1 cellular context compared by ENCODE assay signal in the genomic region with DNA sequence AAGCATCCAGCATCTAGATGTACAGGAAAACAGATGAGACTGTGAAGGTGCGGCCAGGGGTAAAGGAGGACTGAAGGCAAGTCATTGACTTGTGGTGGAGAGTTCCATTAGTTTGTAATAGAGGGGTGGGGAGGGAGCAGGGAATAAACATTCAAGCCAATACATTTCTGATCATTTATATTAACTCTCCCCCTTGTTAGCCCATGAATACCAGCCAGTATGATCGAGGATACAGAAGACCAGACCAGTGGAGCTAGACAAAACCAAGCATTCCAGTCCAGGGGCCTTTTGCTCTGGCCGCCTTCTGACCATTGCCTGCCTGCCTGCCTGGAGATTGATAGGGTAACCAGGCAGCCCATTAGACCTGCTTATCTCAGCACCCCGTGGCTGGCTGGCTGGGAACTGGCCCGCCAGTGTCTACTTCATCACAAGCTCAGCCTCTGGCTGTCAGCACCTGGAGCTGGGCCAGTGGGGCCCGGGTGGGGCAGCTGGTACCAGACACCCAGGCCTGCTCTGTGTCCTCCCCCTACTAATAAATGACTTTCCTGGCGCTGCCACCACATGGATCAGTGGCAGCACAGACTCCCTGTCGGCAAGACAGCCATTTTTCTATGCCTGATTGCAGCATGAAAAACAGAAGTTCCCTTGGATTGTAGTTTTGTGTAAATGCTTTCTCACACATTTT.
TF ChIP-seq lines count a peak whose summit lies in the region.

No MANE protein-coding gene starts in this region.

TF ChIP-seq in HEK293, 187 proteins besides CTCF, POLR2A, EP300 and RAD21 (continued from another document and continues in another):
- TF ChIP-seq, protein P1, sequence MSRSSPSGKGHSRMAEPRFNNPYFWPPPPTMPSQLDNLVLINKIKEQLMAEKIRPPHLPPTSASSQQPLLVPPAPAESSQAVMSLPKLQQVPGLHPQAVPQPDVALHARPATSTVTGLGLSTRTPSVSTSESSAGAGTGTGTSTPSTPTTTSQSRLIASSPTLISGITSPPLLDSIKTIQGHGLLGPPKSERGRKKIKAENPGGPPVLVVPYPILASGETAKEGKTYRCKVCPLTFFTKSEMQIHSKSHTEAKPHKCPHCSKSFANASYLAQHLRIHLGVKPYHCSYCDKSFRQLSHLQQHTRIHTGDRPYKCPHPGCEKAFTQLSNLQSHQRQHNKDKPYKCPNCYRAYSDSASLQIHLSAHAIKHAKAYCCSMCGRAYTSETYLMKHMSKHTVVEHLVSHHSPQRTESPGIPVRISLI (tag by site-specific recombination; IDR thresholded peaks at IDR 0.05), result no peak
- TF ChIP-seq ZNF600 (tag by site-specific recombination; IDR thresholded peaks at IDR 0.05) (peak; percentile 85), ZNF76 (tag by site-specific recombination; IDR thresholded peaks at IDR 0.05; ENCODE audit: borderline replicate concordance, low read depth) (peak; percentile 20; the same call in 1 of the 2 replicates), ZNF449 (tag by site-specific recombination; IDR thresholded peaks at IDR 0.05) (no peak), TSHZ1 (tag by site-specific recombination; IDR thresholded peaks at IDR 0.05; ENCODE audit: borderline replicate concordance) (0 out of 2 replicates have a peak, but pooled peaks have one; percentile 43), SP7 (tag by site-specific recombination; IDR thresholded peaks at IDR 0.05) (peak; percentile 78; the same call in 1 of the 2 replicates), PRDM10 (tag by site-specific recombination; IDR thresholded peaks at IDR 0.05) (peak; percentile 95), ZNF629 (tag by site-specific recombination; IDR thresholded peaks at IDR 0.05) (peak; percentile 32; the same call in 1 of the 2 replicates), PRDM6 (tag by site-specific recombination; IDR thresholded peaks at IDR 0.05) (peak; percentile 98), ZIC2 (tag by site-specific recombination; IDR thresholded peaks at IDR 0.05) (peak; percentile 97), PRDM4 (tag by site-specific recombination; IDR thresholded peaks at IDR 0.05) (peak; percentile 30; the same call in 1 of the 2 replicates), ZNF394 (tag by site-specific recombination; IDR thresholded peaks at IDR 0.05; ENCODE audit: borderline replicate concordance) (no peak), KLF16 (tag by site-specific recombination; IDR thresholded peaks at IDR 0.05) (peak; percentile 70; the same call in 1 of the 2 replicates), ZNF223 (tag by site-specific recombination; IDR thresholded peaks at IDR 0.05) (no peak), ZNF19 (tag by site-specific recombination; IDR thresholded peaks at IDR 0.05; ENCODE audit: low read depth) (no peak), ZBTB20 (tag by site-specific recombination; IDR thresholded peaks at IDR 0.05) (peak; percentile 58; the same call in 1 of the 2 replicates), ZNF341 (tag by site-specific recombination; IDR thresholded peaks at IDR 0.05; ENCODE audit: low read depth) (peak; percentile 45; the same call in 1 of the 2 replicates), OSR2 (tag by site-specific recombination; IDR thresholded peaks at IDR 0.05) (peak; percentile 79), ZNF843 (tag by site-specific recombination; IDR thresholded peaks at IDR 0.05) (peak; percentile 88), ZFP69B (tag by site-specific recombination; IDR thresholded peaks at IDR 0.05) (0 out of 2 replicates have a peak, but pooled peaks have one; percentile 49), ZNF660 (tag by site-specific recombination; IDR thresholded peaks at IDR 0.05) (0 out of 2 replicates have a peak, but pooled peaks have one; percentile 16), ZBTB17 (tag by site-specific recombination; IDR thresholded peaks at IDR 0.05) (peak; percentile 63), ZBTB8A (tag by site-specific recombination; IDR thresholded peaks at IDR 0.05) (peak; percentile 29; the same call in 1 of the 2 replicates), ZNF391 (tag by site-specific recombination; IDR thresholded peaks at IDR 0.05; ENCODE audit: borderline replicate concordance, low read depth) (no peak), IKZF3 (tag by site-specific recombination; IDR thresholded peaks at IDR 0.05) (peak; percentile 48; the same call in 1 of the 2 replicates), ZNF580 (tag by site-specific recombination; IDR thresholded peaks at IDR 0.05) (0 out of 2 replicates have a peak, but pooled peaks have one; percentile 24), KLF1 (tag by site-specific recombination; IDR thresholded peaks at IDR 0.05) (peak; percentile 20; the same call in 1 of the 2 replicates), GLIS2 (tag by site-specific recombination; IDR thresholded peaks at IDR 0.05) (0 out of 2 replicates have a peak, but pooled peaks have one; percentile 34), KLF7 (tag by site-specific recombination; IDR thresholded peaks at IDR 0.05; ENCODE audit: borderline replicate concordance) (0 out of 2 replicates have a peak, but pooled peaks have one; percentile 45), YY1 (tag by site-specific recombination; IDR thresholded peaks at IDR 0.05) (0 out of 2 replicates have a peak, but pooled peaks have one; percentile 38)
- TF ChIP-seq, protein P2, sequence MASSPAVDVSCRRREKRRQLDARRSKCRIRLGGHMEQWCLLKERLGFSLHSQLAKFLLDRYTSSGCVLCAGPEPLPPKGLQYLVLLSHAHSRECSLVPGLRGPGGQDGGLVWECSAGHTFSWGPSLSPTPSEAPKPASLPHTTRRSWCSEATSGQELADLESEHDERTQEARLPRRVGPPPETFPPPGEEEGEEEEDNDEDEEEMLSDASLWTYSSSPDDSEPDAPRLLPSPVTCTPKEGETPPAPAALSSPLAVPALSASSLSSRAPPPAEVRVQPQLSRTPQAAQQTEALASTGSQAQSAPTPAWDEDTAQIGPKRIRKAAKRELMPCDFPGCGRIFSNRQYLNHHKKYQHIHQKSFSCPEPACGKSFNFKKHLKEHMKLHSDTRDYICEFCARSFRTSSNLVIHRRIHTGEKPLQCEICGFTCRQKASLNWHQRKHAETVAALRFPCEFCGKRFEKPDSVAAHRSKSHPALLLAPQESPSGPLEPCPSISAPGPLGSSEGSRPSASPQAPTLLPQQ (tag by site-specific recombination; IDR thresholded peaks at IDR 0.05), result peak; percentile 83; the same call in 1 of the 2 replicates
- TF ChIP-seq, protein P3, sequence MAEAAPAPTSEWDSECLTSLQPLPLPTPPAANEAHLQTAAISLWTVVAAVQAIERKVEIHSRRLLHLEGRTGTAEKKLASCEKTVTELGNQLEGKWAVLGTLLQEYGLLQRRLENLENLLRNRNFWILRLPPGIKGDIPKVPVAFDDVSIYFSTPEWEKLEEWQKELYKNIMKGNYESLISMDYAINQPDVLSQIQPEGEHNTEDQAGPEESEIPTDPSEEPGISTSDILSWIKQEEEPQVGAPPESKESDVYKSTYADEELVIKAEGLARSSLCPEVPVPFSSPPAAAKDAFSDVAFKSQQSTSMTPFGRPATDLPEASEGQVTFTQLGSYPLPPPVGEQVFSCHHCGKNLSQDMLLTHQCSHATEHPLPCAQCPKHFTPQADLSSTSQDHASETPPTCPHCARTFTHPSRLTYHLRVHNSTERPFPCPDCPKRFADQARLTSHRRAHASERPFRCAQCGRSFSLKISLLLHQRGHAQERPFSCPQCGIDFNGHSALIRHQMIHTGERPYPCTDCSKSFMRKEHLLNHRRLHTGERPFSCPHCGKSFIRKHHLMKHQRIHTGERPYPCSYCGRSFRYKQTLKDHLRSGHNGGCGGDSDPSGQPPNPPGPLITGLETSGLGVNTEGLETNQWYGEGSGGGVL (tag by site-specific recombination; IDR thresholded peaks at IDR 0.05), result 0 out of 2 replicates have a peak, but pooled peaks have one; percentile 28
